18 cellular contexts compared by ENCODE assay signal in the genomic region with DNA sequence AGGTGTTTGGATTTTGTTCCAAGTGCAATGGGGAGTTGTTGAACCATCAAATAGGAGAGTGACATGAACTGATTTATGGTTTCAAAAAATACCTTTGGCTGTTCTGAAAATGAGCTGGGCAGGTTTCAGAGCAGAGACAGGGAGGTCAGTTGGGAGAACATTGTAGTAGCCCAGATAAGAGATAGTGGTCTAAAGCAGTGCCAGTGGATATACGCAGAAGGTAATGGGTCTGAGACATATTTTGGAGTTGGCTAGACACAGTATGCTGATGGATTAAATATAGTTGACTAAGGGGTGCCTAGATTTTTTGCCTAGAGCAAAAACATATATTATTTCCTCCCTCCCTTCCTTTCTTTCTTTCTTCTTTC. TPM values are rescaled to one million over a fixed set of nuclear protein-coding genes. Genes with fewer than 3 reads are reported as not detected.
DNase-seq lines count a peak whose midpoint lies in the region; ATAC-seq and TF ChIP-seq lines count a peak whose summit lies in the region.
"Had no signal": no experiment of that assay in that cellular context is flagged by ENCODE, and none has a peak within 500 bp of the region (broad histone marks: within the 10 kb centered on the region; RNA-seq: fewer than 3 reads in every experiment).

No MANE protein-coding gene starts in this region.

- ATAC-seq in Right ventricle myocardium inferior (peak; percentile 20), left ventricle myocardium superior (peak; percentile 35), lower lobe of right lung (no peak), T-helper 17 cell (no peak), GM19023 (IDR thresholded peaks at IDR 0.05; ENCODE audit: unreplicated experiment) (no peak)
- ATAC-seq: GM12878 had no signal

- H4K20me1 ChIP-seq in smooth muscle cell (ENCODE audit: low read depth), result no peaks in the 10 kb centered on the region

- H3K27me3 Mint-ChIP-seq in T-helper 17 cell, result no peaks in the 10 kb centered on the region
- H3K27me3 Mint-ChIP-seq: B cell had no signal

- TF ChIP-seq CTCF in lower lobe of right lung (IDR thresholded peaks at IDR 0.05), result no peak
- TF ChIP-seq CTCF in smooth muscle cell (IDR thresholded peaks at IDR 0.05; ENCODE audit: borderline replicate concordance, insufficient read depth, poor library complexity, severe bottlenecking), result no peak

- no peak overlapping the region for H2AFZ ChIP-seq in smooth muscle cell (ENCODE audit: low read depth)

- H3K4me3 ChIP-seq in lower lobe of right lung, result no peak overlapping the region
- no peak overlapping the region for H3K4me3 ChIP-seq in smooth muscle cell
- H3K4me3 ChIP-seq: GM12878 had no signal

- peak overlapping the region; percentile 43 for H3K4me2 ChIP-seq in smooth muscle cell

- no peak overlapping the region for H3K27ac Mint-ChIP-seq in T-helper 17 cell
- H3K27ac Mint-ChIP-seq: B cell; CD4-positive, alpha-beta T cell; HFFc6 had no signal

- H3K27me3 ChIP-seq in lower lobe of right lung (ENCODE audit: low read depth) (no peaks in the 10 kb centered on the region), smooth muscle cell (ENCODE audit: low read depth) (no peaks in the 10 kb centered on the region)

- WGBS in smooth muscle cell (ENCODE audit: low lambda C conversion rate), result 85% methylated on average over 1 of the region's 1 CpG

- no peaks in the 10 kb centered on the region for H3K36me3 Mint-ChIP-seq in T-helper 17 cell (ENCODE audit: low read depth)

- H3K4me1 ChIP-seq in lower lobe of right lung, result peaks cover 12% of the 10 kb centered on the region
- H3K4me1 ChIP-seq in smooth muscle cell (ENCODE audit: low read depth), result peaks cover 5% of the 10 kb centered on the region

- H3K27ac ChIP-seq in lower lobe of right lung (peak overlapping the region; percentile 8), smooth muscle cell (ENCODE audit: low read depth) (no peak overlapping the region)
- H3K27ac ChIP-seq: 22Rv1 had no signal

- H3K9me3 ChIP-seq in lower lobe of right lung (no peaks in the 10 kb centered on the region), smooth muscle cell (replicated peaks; ENCODE audit: low read depth) (no peaks in the 10 kb centered on the region), T-helper 17 cell (ENCODE audit: control insufficient read depth, low read length, poor library complexity, severe bottlenecking) (no peaks in the 10 kb centered on the region)

- H3K4me1 Mint-ChIP-seq in T-helper 17 cell, result no peaks in the 10 kb centered on the region

- no peaks in the 10 kb centered on the region for H3F3A ChIP-seq in smooth muscle cell (ENCODE audit: low read depth)

- H3K4me3 Mint-ChIP-seq in T-helper 17 cell, result no peak overlapping the region
- H3K4me3 Mint-ChIP-seq: B cell; CD4-positive, alpha-beta T cell; HFFc6 had no signal

- intact Hi-C loops in Right ventricle myocardium inferior (cut with DNase I), result no loop called here
- intact Hi-C loops in cardiac septum (cut with DNase I), result no loop called here
- intact Hi-C loops in left ventricle myocardium superior (cut with micrococcal nuclease), result loop anchor here (10.0 kb wide), 1 partner anchor 50 kb away; no protein-coding TSS in a partner anchor
- intact Hi-C loops in lower lobe of right lung (cut with DNase I), result no loop called here

- H3K9ac ChIP-seq in smooth muscle cell (ENCODE audit: low read depth), result no peak overlapping the region

- H3K36me3 ChIP-seq in lower lobe of right lung (no peaks in the 10 kb centered on the region), smooth muscle cell (ENCODE audit: low read depth) (no peaks in the 10 kb centered on the region)

- H3K79me2 ChIP-seq in smooth muscle cell (ENCODE audit: low read depth), result no peaks in the 10 kb centered on the region

- DNase-seq in Right ventricle myocardium inferior (ENCODE audit: missing footprints) (no peak), cardiac septum (ENCODE audit: low spot score) (no peak), left ventricle myocardium superior (no peak), lower lobe of right lung (no peak), smooth muscle cell (lab: John Stamatoyannopoulos, UW; ENCODE audit: unreplicated experiment) (no peak), NCI-H82 (lab: John Stamatoyannopoulos, UW) (no peak), T-helper 17 cell (no peak)
- DNase-seq: C1 segment of cervical spinal cord; Calu3; CD4-positive, alpha-beta T cell; DMS79; HCEC 1CT; HFFc6 had no signal

RNA-seq across cellular contexts. Expression of a gene that starts 21.3 kb away (rescaled TPM):
- total RNA-seq in Right ventricle myocardium inferior, result 26.3 TPM
- total RNA-seq in cardiac septum, result 25.7 TPM
- total RNA-seq in left ventricle myocardium superior, result 23.9 TPM
- total RNA-seq in lower lobe of right lung, result 58.6 TPM
- 5.3 and 11.2 TPM in 2 replicates for total RNA-seq in smooth muscle cell
- polyA plus RNA-seq in smooth muscle cell, result 4.1 and 5.1 TPM in 2 replicates
- total RNA-seq in T-helper 17 cell, result 1 to 10 TPM; 1.7 to 4.6 TPM
- total RNA-seq: G401 had no signal

Comparison
In these comparisons a context has a peak if more than half of its experiments do, and no peak if none do; other contexts are left out.
1. ATAC-seq: peak in Right ventricle myocardium inferior (single experiment) and left ventricle myocardium superior (single experiment); none in lower lobe of right lung (0 of 2), T-helper 17 cell (single experiment) and GM19023 (single experiment).